In genomic region chr5:8581047-8581446, GRCh38 we compare ENCODE assay signal across 24 cellular contexts.
DNase-seq lines count a peak whose midpoint lies in the region; ATAC-seq, FAIRE-seq and TF ChIP-seq lines count a peak whose summit lies in the region.
"Had no signal": no experiment of that assay in that cellular context is flagged by ENCODE, and none has a peak within 500 bp of the region (broad histone marks: within the 10 kb centered on the region; RNA-seq: fewer than 3 reads in every experiment).

No MANE protein-coding gene starts in this region.

- H3K4me3 Mint-ChIP-seq in stimulated activated naive CD8-positive, alpha-beta T cell treated with anti-CD3 and anti-CD28 coated beads, Interleukin-15, amount 100 ng/mL, for 72 hours: no peak overlapping the region
- no peak overlapping the region for H3K4me3 Mint-ChIP-seq in stimulated activated memory B cell treated with anti-CD40 and anti-IgM and Interleukin-4, amounts not matched to agents 10 μg/mL and 1 μg/mL and 100 μg/mL, for 72 hours
- no peak overlapping the region for H3K4me3 Mint-ChIP-seq in endodermal cell
- H3K4me3 Mint-ChIP-seq: B cell; CD4-positive, alpha-beta T cell; CD8-positive, alpha-beta T cell had no signal

- H3K9me3 ChIP-seq in aorta (ENCODE audit: control insufficient read depth, low read length): no peaks in the 10 kb centered on the region
- no peaks in the 10 kb centered on the region for H3K9me3 ChIP-seq in endodermal cell (ENCODE audit: control insufficient read depth, low read length)
- H3K9me3 ChIP-seq: A549, Caco-2 had no signal

- DNase-seq in stimulated activated naive CD8-positive, alpha-beta T cell treated with anti-CD3 and anti-CD28 coated beads, Interleukin-15, amount 100 ng/mL, for 72 hours: no peak
- DNase-seq in stimulated activated naive CD8-positive, alpha-beta T cell treated with anti-CD3 and anti-CD28 coated beads, Interleukin-15, Interleukin-2, amounts not matched to agents 100 U/mL and 50 U/mL, for 24 hours: no peak
- DNase-seq in HTR-8/SVneo (ENCODE audit: insufficient read length, low spot score) (no peak), aorta (no peak), endodermal cell (no peak), NCI-H146 treated with DMSO at 0.1 percent for 48 hours (lab: John Stamatoyannopoulos, UW; ENCODE audit: unreplicated experiment) (no peak), substantia nigra (lab: John Stamatoyannopoulos, UW) (no peak)
- DNase-seq: AML-193; Caco-2; Calu3; CD4-positive, alpha-beta T cell; CD8-positive, alpha-beta T cell; DMS79 treated with DMSO at 0.1 percent for 48 hours; GF-D8 had no signal

- H3K4me1 Mint-ChIP-seq in stimulated activated naive CD8-positive, alpha-beta T cell treated with anti-CD3 and anti-CD28 coated beads, Interleukin-15, amount 100 ng/mL, for 72 hours: no peaks in the 10 kb centered on the region
- peaks cover 9% of the 10 kb centered on the region for H3K4me1 Mint-ChIP-seq in stimulated activated memory B cell treated with anti-CD40 and anti-IgM and Interleukin-4, amounts not matched to agents 10 μg/mL and 1 μg/mL and 100 μg/mL, for 72 hours
- peaks cover 9% of the 10 kb centered on the region for H3K4me1 Mint-ChIP-seq in endodermal cell

- intact Hi-C loops in aorta (cut with DNase I): no loop called here

- peak; percentile 16 for FAIRE-seq in HTR-8/SVneo (lab: Jason Lieb, UNC)
- FAIRE-seq: A549, D721Med, G401.6, GM12891, GM19239 had no signal

- no peak overlapping the region for H3K27ac ChIP-seq in aorta (ENCODE audit: low read depth in 1 of 2, low read length in 2 of 2)
- no peak overlapping the region for H3K27ac ChIP-seq in endodermal cell (ENCODE audit: low read depth, low read length)
- H3K27ac ChIP-seq in substantia nigra (ENCODE audit: low read depth, low read length, poor library complexity, severe bottlenecking): no peak overlapping the region
- H3K27ac ChIP-seq: 22Rv1; A549; BLaER1 treated with 17β-estradiol and CSF1 and Interleukin-3, amounts not matched to agents 10 nM and 100 nM; C4-2B had no signal

- H3K4me3 ChIP-seq in aorta (ENCODE audit: low read length in 2 of 2) (no peak overlapping the region), endodermal cell (ENCODE audit: low read length) (no peak overlapping the region)
- H3K4me3 ChIP-seq: A549; BLaER1 treated with 17β-estradiol and CSF1 and Interleukin-3, amounts not matched to agents 10 nM and 100 nM had no signal

- H3K27me3 ChIP-seq in aorta (ENCODE audit: control insufficient read depth in 1 of 2, insufficient read depth in 2 of 2, low read length in 1 of 2) (peaks cover 0 to under 1% of the 10 kb centered on the region in 2 donors), endodermal cell (ENCODE audit: control insufficient read depth, insufficient read depth, low read length, poor library complexity, severe bottlenecking) (no peaks in the 10 kb centered on the region)
- H3K27me3 ChIP-seq: BLaER1 treated with 17β-estradiol and CSF1 and Interleukin-3, amounts not matched to agents 10 nM and 100 nM had no signal

- no peak for TF ChIP-seq CTCF in endodermal cell (conservative IDR thresholded peaks at IDR 0.05)

- H3K9me3 Mint-ChIP-seq in stimulated activated naive CD8-positive, alpha-beta T cell treated with anti-CD3 and anti-CD28 coated beads, Interleukin-15, amount 100 ng/mL, for 72 hours: peaks cover 0 to 17% of the 10 kb centered on the region in 2 donors
- H3K9me3 Mint-ChIP-seq in stimulated activated memory B cell treated with anti-CD40 and anti-IgM and Interleukin-4, amounts not matched to agents 10 μg/mL and 1 μg/mL and 100 μg/mL, for 72 hours: peaks cover 5% of the 10 kb centered on the region
- H3K9me3 Mint-ChIP-seq in endodermal cell: no peaks in the 10 kb centered on the region

- no peak overlapping the region for H3K9ac ChIP-seq in endodermal cell (ENCODE audit: extremely low read depth, low read length, poor library complexity, severe bottlenecking)
- H3K9ac ChIP-seq: BLaER1 treated with 17β-estradiol and CSF1 and Interleukin-3, amounts not matched to agents 10 nM and 100 nM had no signal

- H3K27ac Mint-ChIP-seq in stimulated activated naive CD8-positive, alpha-beta T cell treated with anti-CD3 and anti-CD28 coated beads, Interleukin-15, amount 100 ng/mL, for 72 hours: no peak overlapping the region
- H3K27ac Mint-ChIP-seq in stimulated activated memory B cell treated with anti-CD40 and anti-IgM and Interleukin-4, amounts not matched to agents 10 μg/mL and 1 μg/mL and 100 μg/mL, for 72 hours: peak overlapping the region; percentile 38
- no peak overlapping the region for H3K27ac Mint-ChIP-seq in endodermal cell
- H3K27ac Mint-ChIP-seq: B cell; CD4-positive, alpha-beta T cell; CD8-positive, alpha-beta T cell had no signal

- 82 to 86% methylated on average over 2 of the region's 2 CpGs for WGBS in aorta, 2 donors
- WGBS in endodermal cell (ENCODE audit: insufficient coverage in 1 of 2, insufficient read length in 1 of 2), 2 experiments: 80 to 90% methylated on average over 1 to 2 of the region's 2 CpGs

- H3K27me3 Mint-ChIP-seq in stimulated activated naive CD8-positive, alpha-beta T cell treated with anti-CD3 and anti-CD28 coated beads, Interleukin-15, amount 100 ng/mL, for 72 hours: no peaks in the 10 kb centered on the region
- no peaks in the 10 kb centered on the region for H3K27me3 Mint-ChIP-seq in stimulated activated memory B cell treated with anti-CD40 and anti-IgM and Interleukin-4, amounts not matched to agents 10 μg/mL and 1 μg/mL and 100 μg/mL, for 72 hours
- peaks cover 13% of the 10 kb centered on the region for H3K27me3 Mint-ChIP-seq in endodermal cell (ENCODE audit: insufficient read depth)
- H3K27me3 Mint-ChIP-seq: B cell; CD4-positive, alpha-beta T cell had no signal

- H3K36me3 ChIP-seq in aorta (ENCODE audit: control insufficient read depth in 1 of 2, insufficient read depth in 2 of 2, low read length in 1 of 2) (no peaks in the 10 kb centered on the region), endodermal cell (ENCODE audit: control insufficient read depth, insufficient read depth, low read length) (no peaks in the 10 kb centered on the region)
- H3K36me3 ChIP-seq: BLaER1 treated with 17β-estradiol and CSF1 and Interleukin-3, amounts not matched to agents 10 nM and 100 nM had no signal

- H3K4me1 ChIP-seq in aorta (ENCODE audit: control insufficient read depth in 1 of 2, insufficient read depth in 2 of 2, low read length in 2 of 2) (no peaks in the 10 kb centered on the region), endodermal cell (ENCODE audit: control insufficient read depth, insufficient read depth, low read length) (no peaks in the 10 kb centered on the region)
- H3K4me1 ChIP-seq: A549; BLaER1 treated with 17β-estradiol and CSF1 and Interleukin-3, amounts not matched to agents 10 nM and 100 nM; Caco-2 had no signal

- peak; percentile 26 for ATAC-seq in stimulated activated naive CD8-positive, alpha-beta T cell treated with anti-CD3 and anti-CD28 coated beads, Interleukin-15, amount 100 ng/mL, for 72 hours
- no peak for ATAC-seq in stimulated activated naive CD8-positive, alpha-beta T cell treated with anti-CD3 and anti-CD28 coated beads, Interleukin-15, Interleukin-2, amounts not matched to agents 100 U/mL and 50 U/mL, for 24 hours
- ATAC-seq in stimulated activated memory B cell treated with anti-CD40 and anti-IgM and Interleukin-4, amounts not matched to agents 10 μg/mL and 1 μg/mL and 100 μg/mL, for 72 hours: peak; percentile 31
- ATAC-seq in aorta (ENCODE audit: low FRiP score): peak; percentile 27
- ATAC-seq: A549; CD8-positive, alpha-beta T cell had no signal

- H3K36me3 Mint-ChIP-seq in stimulated activated memory B cell treated with anti-CD40 and anti-IgM and Interleukin-4, amounts not matched to agents 10 μg/mL and 1 μg/mL and 100 μg/mL, for 72 hours: no peaks in the 10 kb centered on the region
- H3K36me3 Mint-ChIP-seq in endodermal cell (ENCODE audit: low read depth): no peaks in the 10 kb centered on the region
- H3K36me3 Mint-ChIP-seq: CD8-positive, alpha-beta T cell had no signal
